16 cellular contexts compared by ENCODE assay signal in genomic region chr12:107336705-107337104, GRCh38.
"Had no signal": no experiment of that assay in that cellular context is flagged by ENCODE, and none has a peak within 500 bp of the region (broad histone marks: within the 10 kb centered on the region; RNA-seq: fewer than 3 reads in every experiment).

No MANE protein-coding gene starts in this region.

- H3K27me3 ChIP-seq: gastrocnemius medialis had no signal

- H3K4me3 ChIP-seq: gastrocnemius medialis, heart right ventricle, left ventricle myocardium inferior, skin epidermis had no signal

- H3K27me3 Mint-ChIP-seq: T-cell had no signal

- H3K4me1 ChIP-seq: gastrocnemius medialis, heart right ventricle, left ventricle myocardium inferior had no signal

- H3K36me3 Mint-ChIP-seq: memory B cell; natural killer cell treated with Interleukin-12 subunit alpha and Interleukin-12 subunit beta and Interleukin-15 and Interleukin-18, amount 100 ng/mL, for 72 hours; stimulated activated naive B cell treated with anti-CD40 and anti-IgM and Interleukin-4, amounts not matched to agents 10 μg/mL and 1 μg/mL and 100 μg/mL, for 72 hours had no signal

- DNase-seq: activated CD4-positive, CD25-positive, alpha-beta regulatory T cell treated with anti-CD3 and anti-CD28 coated beads, Interleukin-2, amount 50 U/mL, for 72 hours; aorta; effector memory CD8-positive, alpha-beta T cell; gastrocnemius medialis; heart right ventricle; left ventricle myocardium inferior; posterior cingulate gyrus; stimulated activated CD4-positive, alpha-beta T cell treated with anti-CD3 and anti-CD28 coated beads, Interleukin-4, amount 100 ng/mL, for 1 hour; stimulated activated naive B cell treated with anti-CD40 and anti-IgM and Interleukin-4, amounts not matched to agents 10 μg/mL and 1 μg/mL and 100 μg/mL, for 72 hours; substantia nigra; T-cell; T-helper 9 cell; trophoblast cell had no signal

- H3K9me3 Mint-ChIP-seq: effector memory CD8-positive, alpha-beta T cell; natural killer cell treated with Interleukin-12 subunit alpha and Interleukin-12 subunit beta and Interleukin-15 and Interleukin-18, amount 100 ng/mL, for 72 hours; stimulated activated naive B cell treated with anti-CD40 and anti-IgM and Interleukin-4, amounts not matched to agents 10 μg/mL and 1 μg/mL and 100 μg/mL, for 72 hours had no signal

- ATAC-seq: gastrocnemius medialis; heart right ventricle; stimulated activated naive B cell treated with anti-CD40 and anti-IgM and Interleukin-4, amounts not matched to agents 10 μg/mL and 1 μg/mL and 100 μg/mL, for 72 hours had no signal

- H3K4me3 Mint-ChIP-seq: effector memory CD8-positive, alpha-beta T cell; memory B cell; natural killer cell treated with Interleukin-12 subunit alpha and Interleukin-12 subunit beta and Interleukin-15 and Interleukin-18, amount 100 ng/mL, for 72 hours; stimulated activated naive B cell treated with anti-CD40 and anti-IgM and Interleukin-4, amounts not matched to agents 10 μg/mL and 1 μg/mL and 100 μg/mL, for 72 hours had no signal

- H3K36me3 ChIP-seq: gastrocnemius medialis, heart right ventricle, left ventricle myocardium inferior had no signal

- H3K9me3 ChIP-seq: gastrocnemius medialis, heart right ventricle, left ventricle myocardium inferior had no signal

- H3K27ac ChIP-seq: gastrocnemius medialis, heart right ventricle, left ventricle myocardium inferior, skin epidermis had no signal

- H3K4me1 Mint-ChIP-seq: memory B cell; stimulated activated naive B cell treated with anti-CD40 and anti-IgM and Interleukin-4, amounts not matched to agents 10 μg/mL and 1 μg/mL and 100 μg/mL, for 72 hours had no signal

- H3K27ac Mint-ChIP-seq: effector memory CD8-positive, alpha-beta T cell; memory B cell; stimulated activated naive B cell treated with anti-CD40 and anti-IgM and Interleukin-4, amounts not matched to agents 10 μg/mL and 1 μg/mL and 100 μg/mL, for 72 hours had no signal
